Comparison of ENCODE assay signal across 15 cellular contexts in the genomic region with DNA sequence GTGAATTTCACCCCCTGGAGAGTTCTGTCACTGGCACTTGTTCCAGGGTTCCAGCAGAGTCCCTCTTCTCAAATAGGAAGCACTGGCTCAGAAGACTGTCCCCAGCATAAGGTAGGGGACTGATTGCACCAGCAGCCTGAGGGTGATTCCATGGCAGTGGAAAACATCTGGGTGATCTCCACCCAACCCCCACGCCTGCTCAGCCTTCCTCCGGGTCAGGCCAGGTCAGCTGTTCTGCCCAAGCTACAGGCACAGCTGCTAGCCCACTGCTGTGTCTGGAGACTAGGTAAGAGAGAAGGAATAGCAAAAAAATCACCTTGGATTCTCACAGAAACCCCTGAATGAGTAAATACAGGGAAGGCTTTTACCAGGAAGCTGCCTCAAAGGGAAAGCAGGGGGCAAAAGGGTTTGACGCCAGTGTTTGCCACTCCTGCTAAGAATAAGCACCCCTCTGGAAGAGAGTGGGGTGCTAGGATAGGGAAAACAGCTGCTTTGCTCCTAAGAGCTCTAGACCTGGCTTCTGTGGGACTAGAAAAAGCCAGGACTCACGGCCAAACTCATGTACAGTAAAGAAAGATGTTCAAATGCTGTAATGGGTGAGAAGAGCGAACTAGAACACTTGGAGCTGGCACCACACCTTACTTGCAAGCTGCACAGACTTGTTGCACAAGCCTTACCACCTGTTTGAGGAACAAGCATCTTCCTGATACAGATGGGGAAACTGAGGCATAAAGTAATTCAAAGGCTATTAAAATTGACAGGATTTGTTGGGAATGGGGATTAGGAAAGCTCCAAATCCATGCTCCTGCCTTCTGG. TPM values are rescaled to one million over a fixed set of nuclear protein-coding genes. Genes with fewer than 3 reads are reported as not detected.
DNase-seq lines count a peak whose midpoint lies in the region; FAIRE-seq and TF ChIP-seq lines count a peak whose summit lies in the region.
"Had no signal": no experiment of that assay in that cellular context is flagged by ENCODE, and none has a peak within 500 bp of the region (broad histone marks: within the 10 kb centered on the region; RNA-seq: fewer than 3 reads in every experiment).

No MANE protein-coding gene starts in this region.

- H3K27me3 Mint-ChIP-seq in CD4-positive, alpha-beta memory T cell: no peaks in the 10 kb centered on the region
- H3K27me3 Mint-ChIP-seq in activated naive CD8-positive, alpha-beta T cell: no peaks in the 10 kb centered on the region
- peaks cover 48% of the 10 kb centered on the region for H3K27me3 Mint-ChIP-seq in nephron progenitor cell (ENCODE audit: low read depth, poor library complexity)

- H3K4me3 ChIP-seq in CD4-positive, alpha-beta memory T cell (ENCODE audit: low read length in 2 of 2): peak overlapping the region; percentile 87 to 90
- peak overlapping the region in 1 of 2 donors; percentile 13 for H3K4me3 ChIP-seq in muscle layer of duodenum (ENCODE audit: low read depth in 1 of 2, low read length in 2 of 2)
- H3K4me3 ChIP-seq: gastroesophageal sphincter, lung had no signal

- intact Hi-C loops in CD4-positive, alpha-beta memory T cell (cut with micrococcal nuclease): loop anchor here (2.0 to 5.0 kb wide), 3 partner anchors 17 to 864 kb away; partner anchors contain the start of genes CEPT1, DRAM2 and RBM15

- no peaks in the 10 kb centered on the region for H3K9me3 ChIP-seq in CD4-positive, alpha-beta memory T cell (ENCODE audit: control insufficient read depth in 1 of 2, low read length in 2 of 2)
- no peaks in the 10 kb centered on the region for H3K9me3 ChIP-seq in muscle layer of duodenum (ENCODE audit: control insufficient read depth in 1 of 2, low read length in 2 of 2)
- H3K9me3 ChIP-seq: gastroesophageal sphincter had no signal

- peak overlapping the region; percentile 84 for H3K27ac ChIP-seq in CD4-positive, alpha-beta memory T cell (ENCODE audit: low read depth, low read length)
- peak overlapping the region; percentile 72 for H3K27ac ChIP-seq in muscle layer of duodenum (ENCODE audit: low read length)

- peak overlapping the region; percentile 92 to 98 (median 98) for H3K27ac Mint-ChIP-seq in CD4-positive, alpha-beta memory T cell
- H3K27ac Mint-ChIP-seq in activated naive CD8-positive, alpha-beta T cell: peak overlapping the region; percentile 100
- H3K27ac Mint-ChIP-seq in nephron progenitor cell: no peak overlapping the region

- CTCF ChIA-PET in CD4-positive, alpha-beta memory T cell (lab: Charles Lee; ENCODE audit: partially characterized antibody): interaction anchor here (1.5 to 19.0 kb wide), 3 partner anchors 20 to 171 kb away, joined by 4 to 623 read pairs (median 5); partner anchors contain the start of gene CHI3L2

- H3K9me3 Mint-ChIP-seq in CD4-positive, alpha-beta memory T cell: peaks cover 0 to 2% (median 0%) of the 10 kb centered on the region in 8 donors
- no peaks in the 10 kb centered on the region for H3K9me3 Mint-ChIP-seq in activated naive CD8-positive, alpha-beta T cell (ENCODE audit: low read depth)
- peaks cover 6% of the 10 kb centered on the region for H3K9me3 Mint-ChIP-seq in nephron progenitor cell

- peaks cover 63% of the 10 kb centered on the region for H3K4me1 ChIP-seq in CD4-positive, alpha-beta memory T cell (ENCODE audit: insufficient read depth, low read length)
- H3K4me1 ChIP-seq in muscle layer of duodenum (ENCODE audit: control insufficient read depth in 1 of 2, insufficient read depth in 2 of 2, low read length in 2 of 2): peaks cover 9 to 20% of the 10 kb centered on the region in 2 donors

- H3K36me3 Mint-ChIP-seq in CD4-positive, alpha-beta memory T cell: peaks cover 34 to 50% of the 10 kb centered on the region in 2 donors
- peaks cover 15% of the 10 kb centered on the region for H3K36me3 Mint-ChIP-seq in activated naive CD8-positive, alpha-beta T cell
- H3K36me3 Mint-ChIP-seq in nephron progenitor cell (ENCODE audit: low read depth): no peaks in the 10 kb centered on the region

- TF ChIP-seq CTCF in nephron progenitor cell (IDR thresholded peaks at IDR 0.05): no peak

- POLR2A ChIA-PET in CD4-positive, alpha-beta memory T cell (lab: Charles Lee; ENCODE audit: partially characterized antibody): interaction anchor here (1.2 to 18.1 kb wide), 6 partner anchors 15 to 237 kb away, joined by 3 to 1434 read pairs (median 20); partner anchors contain the start of genes CEPT1, CHI3L2, DRAM2 and LRIF1

- peak overlapping the region; percentile 99 to 100 (median 100) for H3K4me3 Mint-ChIP-seq in CD4-positive, alpha-beta memory T cell
- peak overlapping the region; percentile 100 for H3K4me3 Mint-ChIP-seq in activated naive CD8-positive, alpha-beta T cell
- H3K4me3 Mint-ChIP-seq in nephron progenitor cell: no peak overlapping the region

- DNase-seq in CD4-positive, alpha-beta memory T cell: no peak
- DNase-seq in GM19239 (ENCODE audit: insufficient read length, low spot score): no peak
- no peak for DNase-seq in ureter (ENCODE audit: low spot score)
- DNase-seq in iPS-NIHi7 (ENCODE audit: extremely low spot score): no peak
- no peak for DNase-seq in nephron progenitor cell
- no peak for DNase-seq in NCI-H146 treated with DMSO at 0.1 percent for 48 hours (lab: John Stamatoyannopoulos, UW; ENCODE audit: unreplicated experiment)
- DNase-seq: central memory CD4-positive, alpha-beta T cell; DMS 273 treated with DMSO at 0.1 percent for 48 hours; NCI-H1694 had no signal

- FAIRE-seq in GM19239 (lab: Jason Lieb, UNC): peak; percentile 77
- FAIRE-seq: H54 had no signal

- peaks cover 43 to 89% (median 57%) of the 10 kb centered on the region in 4 donors for H3K4me1 Mint-ChIP-seq in CD4-positive, alpha-beta memory T cell
- peaks cover 64% of the 10 kb centered on the region for H3K4me1 Mint-ChIP-seq in activated naive CD8-positive, alpha-beta T cell (ENCODE audit: low read depth)
- peaks cover 10% of the 10 kb centered on the region for H3K4me1 Mint-ChIP-seq in nephron progenitor cell

- H3K27me3 ChIP-seq in CD4-positive, alpha-beta memory T cell (ENCODE audit: insufficient read depth, low read length): no peaks in the 10 kb centered on the region
- no peaks in the 10 kb centered on the region for H3K27me3 ChIP-seq in muscle layer of duodenum (ENCODE audit: low read depth, low read length)

- H3K36me3 ChIP-seq in CD4-positive, alpha-beta memory T cell (ENCODE audit: insufficient read depth, low read length): peaks cover 21% of the 10 kb centered on the region
- H3K36me3 ChIP-seq in muscle layer of duodenum (ENCODE audit: control insufficient read depth in 1 of 2, insufficient read depth in 2 of 2, low read length in 2 of 2): no peaks in the 10 kb centered on the region
- H3K36me3 ChIP-seq: gastroesophageal sphincter had no signal

RNA-seq across cellular contexts. Expression of gene DENND2D, which starts 1.0 kb away (rescaled TPM):
- total RNA-seq in CD4-positive, alpha-beta memory T cell: 100 to 1,000 TPM; 284 TPM
- polyA plus RNA-seq in CD4-positive, alpha-beta memory T cell: 100 to 1,000 TPM; 125 to 221 TPM
- total RNA-seq in ureter: 134 TPM
- total RNA-seq: RPMI7951 had no signal

RNA-seq across cellular contexts. Expression of gene CHI3L2, which starts 26.0 kb away (rescaled TPM):
- total RNA-seq in CD4-positive, alpha-beta memory T cell: 1 to 10 TPM; 1.7 to 1.9 TPM
- 10 to 100 TPM; 15.6 to 18.2 TPM for polyA plus RNA-seq in CD4-positive, alpha-beta memory T cell
- 4.6 TPM for total RNA-seq in ureter
